28 cellular contexts compared by ENCODE assay signal in genomic region chr12:130706311-130706710, GRCh38. TPM values are rescaled to one million over a fixed set of nuclear protein-coding genes. Genes with fewer than 3 reads are reported as not detected.
"Had no signal": no experiment of that assay in that cellular context is flagged by ENCODE, and none has a peak within 500 bp of the region (broad histone marks: within the 10 kb centered on the region; RNA-seq: fewer than 3 reads in every experiment).

No MANE protein-coding gene starts in this region.

- H3K4me3 ChIP-seq: MG63, SJCRH30 had no signal

- H3K4me1 ChIP-seq: SJCRH30 had no signal

- DNase-seq: activated CD4-positive, alpha-beta T cell treated with anti-CD3 and anti-CD28 coated beads for 48 hours; activated CD4-positive, alpha-beta T cell treated with anti-CD3 and anti-CD28 coated beads, Interleukin-2, amount 50 U/mL, for 4 hours; activated CD4-positive, CD25-positive, alpha-beta regulatory T cell treated with anti-CD3 and anti-CD28 coated beads, Interleukin-2, amount 50 U/mL, for 72 hours; activated CD8-positive, alpha-beta T cell treated with anti-CD3 and anti-CD28 coated beads, Interleukin-2, amount 10 ng/mL, durations not matched to agents 7 days and 5 days; activated effector memory CD4-positive, alpha-beta T cell treated with anti-CD3 and anti-CD28 coated beads, Interleukin-2, amount 50 U/mL, for 16 hours; activated naive CD4-positive, alpha-beta T cell treated with anti-CD3 and anti-CD28 coated beads for 36 hours; activated T-cell treated with anti-CD3 and anti-CD28 coated beads, Interleukin-2, amount 50 U/mL, for 4 hours; amygdala; MG63; NCI-H1105 treated with DMSO at 0.1 percent for 48 hours; NCI-H1436 treated with DMSO at 0.1 percent for 48 hours; NCI-H187; NCI-H2081; NCI-H510A treated with DMSO at 0.1 percent for 48 hours; NCI-H69; NK-92 treated with Interleukin-12 subunit alpha and Interleukin-12 subunit beta, amount 100 ng/mL, for 24 hours; OCI-M1; RPMI8226; SJCRH30; SK-N-SH; SW 1271 had no signal

- H3K4me2 ChIP-seq: SK-N-SH had no signal

- H3K36me3 ChIP-seq: MG63, SJCRH30 had no signal

- H3K4me1 Mint-ChIP-seq: central memory CD8-positive, alpha-beta T cell had no signal

- H3K9ac ChIP-seq: SK-N-SH had no signal

- ATAC-seq: activated CD8-positive, alpha-beta T cell treated with anti-CD3 and anti-CD28 coated beads, Interleukin-2, amount 10 ng/mL, durations not matched to agents 7 days and 5 days; activated T-cell treated with anti-CD3 and anti-CD28 coated beads, Interleukin-2, amount 50 U/mL, for 4 hours; Panc1; Right ventricle myocardium inferior had no signal

- H3K9me3 Mint-ChIP-seq: activated T-cell treated with anti-CD3 and anti-CD28 coated beads, Interleukin-2, amount 50 U/mL, for 4 hours; central memory CD8-positive, alpha-beta T cell; WTC11 had no signal

- H3K4me3 Mint-ChIP-seq: activated CD8-positive, alpha-beta T cell treated with anti-CD3 and anti-CD28 coated beads, Interleukin-2, amount 10 ng/mL, durations not matched to agents 7 days and 5 days; activated naive CD4-positive, alpha-beta T cell treated with anti-CD3 and anti-CD28 coated beads for 36 hours; activated naive CD8-positive, alpha-beta T cell; activated T-cell treated with anti-CD3 and anti-CD28 coated beads, Interleukin-2, amount 50 U/mL, for 4 hours; central memory CD8-positive, alpha-beta T cell; WTC11 had no signal

- H3K27ac ChIP-seq: SJCRH30 had no signal

- H3K9me2 ChIP-seq: SK-N-SH had no signal

- H3K27ac Mint-ChIP-seq: activated CD8-positive, alpha-beta T cell treated with anti-CD3 and anti-CD28 coated beads, Interleukin-2, amount 10 ng/mL, durations not matched to agents 7 days and 5 days; activated naive CD4-positive, alpha-beta T cell treated with anti-CD3 and anti-CD28 coated beads for 36 hours; activated naive CD8-positive, alpha-beta T cell; WTC11 had no signal

- H3K36me3 Mint-ChIP-seq: activated naive CD8-positive, alpha-beta T cell; WTC11 had no signal

- H3K9me3 ChIP-seq: MG63, SJCRH30, SK-N-SH had no signal

- H3K27me3 Mint-ChIP-seq: brain had no signal

RNA-seq across cellular contexts. Expression of gene RIMBP2, which starts 9.8 kb away (rescaled TPM):
- total RNA-seq: activated CD8-positive, alpha-beta T cell treated with anti-CD3 and anti-CD28 coated beads, Interleukin-2, amount 10 ng/mL, durations not matched to agents 7 days and 5 days; activated naive CD4-positive, alpha-beta T cell treated with anti-CD3 and anti-CD28 coated beads for 36 hours; activated T-cell treated with anti-CD3 and anti-CD28 coated beads, Interleukin-2, amount 50 U/mL, for 4 hours; Right ventricle myocardium inferior; SJCRH30; T-helper 1 cell treated with Interleukin-12 subunit alpha and Interleukin-12 subunit beta and Interleukin-4 antibody, amounts not matched to agents 30 ng/mL and 1 ng/mL, for 36 hours had no signal
